1 cellular context compared by ENCODE assay signal in genomic region chrX:147912093-147912801, GRCh38.
A peak's percentile ranks its signal among the peaks of the same experiment; 100 is the strongest.
TF ChIP-seq lines count a peak whose summit lies in the region.

No MANE protein-coding gene starts in this region.

TF ChIP-seq in HepG2, 621 proteins besides CTCF, POLR2A, EP300 and RAD21:
- TF ChIP-seq UBTF (CRISPR knock-in tag; IDR thresholded peaks at IDR 0.05): peak; percentile 49
- no peak for TF ChIP-seq GPBP1L1 (CRISPR knock-in tag; IDR thresholded peaks at IDR 0.05)
- 0 out of 2 replicates have a peak, but pooled peaks have one; percentile 35 for TF ChIP-seq PHF8 (CRISPR knock-in tag; IDR thresholded peaks at IDR 0.05)
- peak; percentile 39; the same call in 1 of the 2 replicates for TF ChIP-seq ARID4A (CRISPR knock-in tag; IDR thresholded peaks at IDR 0.05; ENCODE audit: borderline replicate concordance)
- TF ChIP-seq SAP130 (CRISPR knock-in tag; IDR thresholded peaks at IDR 0.05; ENCODE audit: low read depth): 0 out of 2 replicates have a peak, but pooled peaks have one; percentile 13
- 0 out of 2 replicates have a peak, but pooled peaks have one; percentile 29 for TF ChIP-seq ZNF30 (CRISPR knock-in tag; IDR thresholded peaks at IDR 0.05)
- TF ChIP-seq ZNF501 (CRISPR knock-in tag; IDR thresholded peaks at IDR 0.05): 0 out of 2 replicates have a peak, but pooled peaks have one; percentile 4
- TF ChIP-seq KDM5A (IDR thresholded peaks at IDR 0.05; ENCODE audit: borderline replicate concordance, low read length): peak; percentile 26; the same call in 1 of the 2 replicates
- TF ChIP-seq ZNF292 (CRISPR knock-in tag; IDR thresholded peaks at IDR 0.05; ENCODE audit: borderline replicate concordance, low read depth): peak; percentile 33; the same call in 1 of the 2 replicates
- no peak for TF ChIP-seq IKZF1 (IDR thresholded peaks at IDR 0.05)
- no peak for TF ChIP-seq TBX2 (CRISPR knock-in tag; IDR thresholded peaks at IDR 0.05; ENCODE audit: borderline replicate concordance)
- peak; percentile 34; the same call in 1 of the 2 replicates for TF ChIP-seq ZFY (CRISPR knock-in tag; IDR thresholded peaks at IDR 0.05)
- TF ChIP-seq ZFX (CRISPR knock-in tag; IDR thresholded peaks at IDR 0.05; ENCODE audit: low read depth): peak; percentile 46; the same call in 1 of the 2 replicates
